In the genomic region with DNA sequence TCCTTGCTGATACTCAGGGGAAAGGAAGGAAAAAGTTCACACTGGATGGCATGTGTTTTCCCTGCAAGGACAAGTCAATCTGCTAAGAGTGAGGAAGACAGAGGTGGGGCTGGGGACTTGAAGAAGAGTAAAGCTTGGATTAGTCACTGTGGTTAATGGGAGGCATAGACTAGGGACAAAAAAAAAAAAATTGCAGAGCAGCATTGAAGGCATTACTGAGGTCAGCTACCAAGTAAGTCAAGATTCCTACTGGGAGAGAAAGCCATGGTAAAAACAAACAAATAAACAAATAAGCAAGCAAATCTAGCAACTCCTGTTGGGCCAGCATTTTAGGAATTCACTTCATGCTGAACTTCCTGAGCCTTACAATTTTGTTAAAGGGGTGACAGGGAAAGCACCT, we compare ENCODE assay signal across 1 cellular context.
TF ChIP-seq lines count a peak whose summit lies in the region.

No MANE protein-coding gene starts in this region.

TF ChIP-seq in WTC11, 78 proteins besides CTCF, POLR2A, EP300 and RAD21 (continued from another document):
- TF ChIP-seq, protein P1, sequence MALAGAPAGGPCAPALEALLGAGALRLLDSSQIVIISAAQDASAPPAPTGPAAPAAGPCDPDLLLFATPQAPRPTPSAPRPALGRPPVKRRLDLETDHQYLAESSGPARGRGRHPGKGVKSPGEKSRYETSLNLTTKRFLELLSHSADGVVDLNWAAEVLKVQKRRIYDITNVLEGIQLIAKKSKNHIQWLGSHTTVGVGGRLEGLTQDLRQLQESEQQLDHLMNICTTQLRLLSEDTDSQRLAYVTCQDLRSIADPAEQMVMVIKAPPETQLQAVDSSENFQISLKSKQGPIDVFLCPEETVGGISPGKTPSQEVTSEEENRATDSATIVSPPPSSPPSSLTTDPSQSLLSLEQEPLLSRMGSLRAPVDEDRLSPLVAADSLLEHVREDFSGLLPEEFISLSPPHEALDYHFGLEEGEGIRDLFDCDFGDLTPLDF (CRISPR knock-in tag; IDR thresholded peaks at IDR 0.05), result no peak
- TF ChIP-seq OVOL2 (CRISPR knock-in tag; IDR thresholded peaks at IDR 0.05; ENCODE audit: borderline replicate concordance) (no peak), CREB1 (CRISPR knock-in tag; IDR thresholded peaks at IDR 0.05) (no peak)
- TF ChIP-seq, protein P2, sequence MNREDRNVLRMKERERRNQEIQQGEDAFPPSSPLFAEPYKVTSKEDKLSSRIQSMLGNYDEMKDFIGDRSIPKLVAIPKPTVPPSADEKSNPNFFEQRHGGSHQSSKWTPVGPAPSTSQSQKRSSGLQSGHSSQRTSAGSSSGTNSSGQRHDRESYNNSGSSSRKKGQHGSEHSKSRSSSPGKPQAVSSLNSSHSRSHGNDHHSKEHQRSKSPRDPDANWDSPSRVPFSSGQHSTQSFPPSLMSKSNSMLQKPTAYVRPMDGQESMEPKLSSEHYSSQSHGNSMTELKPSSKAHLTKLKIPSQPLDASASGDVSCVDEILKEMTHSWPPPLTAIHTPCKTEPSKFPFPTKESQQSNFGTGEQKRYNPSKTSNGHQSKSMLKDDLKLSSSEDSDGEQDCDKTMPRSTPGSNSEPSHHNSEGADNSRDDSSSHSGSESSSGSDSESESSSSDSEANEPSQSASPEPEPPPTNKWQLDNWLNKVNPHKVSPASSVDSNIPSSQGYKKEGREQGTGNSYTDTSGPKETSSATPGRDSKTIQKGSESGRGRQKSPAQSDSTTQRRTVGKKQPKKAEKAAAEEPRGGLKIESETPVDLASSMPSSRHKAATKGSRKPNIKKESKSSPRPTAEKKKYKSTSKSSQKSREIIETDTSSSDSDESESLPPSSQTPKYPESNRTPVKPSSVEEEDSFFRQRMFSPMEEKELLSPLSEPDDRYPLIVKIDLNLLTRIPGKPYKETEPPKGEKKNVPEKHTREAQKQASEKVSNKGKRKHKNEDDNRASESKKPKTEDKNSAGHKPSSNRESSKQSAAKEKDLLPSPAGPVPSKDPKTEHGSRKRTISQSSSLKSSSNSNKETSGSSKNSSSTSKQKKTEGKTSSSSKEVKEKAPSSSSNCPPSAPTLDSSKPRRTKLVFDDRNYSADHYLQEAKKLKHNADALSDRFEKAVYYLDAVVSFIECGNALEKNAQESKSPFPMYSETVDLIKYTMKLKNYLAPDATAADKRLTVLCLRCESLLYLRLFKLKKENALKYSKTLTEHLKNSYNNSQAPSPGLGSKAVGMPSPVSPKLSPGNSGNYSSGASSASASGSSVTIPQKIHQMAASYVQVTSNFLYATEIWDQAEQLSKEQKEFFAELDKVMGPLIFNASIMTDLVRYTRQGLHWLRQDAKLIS (CRISPR knock-in tag; IDR thresholded peaks at IDR 0.05; ENCODE audit: borderline replicate concordance), result no peak
